Comparison of ENCODE assay signal across 8 cellular contexts in genomic region chr1:201154389-201155165, GRCh38.
DNase-seq lines count a peak whose midpoint lies in the region; ATAC-seq and TF ChIP-seq lines count a peak whose summit lies in the region.

TMEM9 (minus strand) TSS chr1:201154474; CDS start chr1:201153923, 551 bp downstream.

- ATAC-seq in GM19328 (IDR thresholded peaks at IDR 0.05; ENCODE audit: unreplicated experiment): peak; percentile 98
- ATAC-seq in HG03469 (IDR thresholded peaks at IDR 0.05; ENCODE audit: unreplicated experiment): peak; percentile 89

- peak within 1 kb of the TSS; percentile 83 for H3K4me3 ChIP-seq in choroid plexus epithelial cell (ENCODE audit: low read depth, low read length)

- DNase-seq in AG20443 (ENCODE audit: low spot score): peak; percentile 99
- peak; percentile 90 to 94 for DNase-seq in NCI-H526 (lab: John Stamatoyannopoulos, UW)
- DNase-seq in activated CD4-positive, alpha-beta T cell treated with anti-CD3 and anti-CD28 coated beads for 4 hours: peak; percentile 97 to 99
- peak; percentile 97 for DNase-seq in choroid plexus epithelial cell (ENCODE audit: low read depth)
- DNase-seq in kidney glomerular epithelial cell (lab: John Stamatoyannopoulos, UW): peak; percentile 92
- DNase-seq in stimulated activated CD4-positive, alpha-beta T cell treated with anti-CD3 and anti-CD28 coated beads, Interleukin-15, amount 100 ng/mL, for 48 hours (ENCODE audit: low read depth in 2 of 2): peak; percentile 95 to 97

- no peak for TF ChIP-seq CTCF in choroid plexus epithelial cell (conservative IDR thresholded peaks at IDR 0.05; ENCODE audit: low read depth, low read length)

Comparison
In these comparisons a context has a peak if more than half of its experiments do, and no peak if none do; other contexts are left out.
1. Peak in every context shown above with its lines: DNase-seq, ATAC-seq and H3K4me3 ChIP-seq.